In the genomic region with DNA sequence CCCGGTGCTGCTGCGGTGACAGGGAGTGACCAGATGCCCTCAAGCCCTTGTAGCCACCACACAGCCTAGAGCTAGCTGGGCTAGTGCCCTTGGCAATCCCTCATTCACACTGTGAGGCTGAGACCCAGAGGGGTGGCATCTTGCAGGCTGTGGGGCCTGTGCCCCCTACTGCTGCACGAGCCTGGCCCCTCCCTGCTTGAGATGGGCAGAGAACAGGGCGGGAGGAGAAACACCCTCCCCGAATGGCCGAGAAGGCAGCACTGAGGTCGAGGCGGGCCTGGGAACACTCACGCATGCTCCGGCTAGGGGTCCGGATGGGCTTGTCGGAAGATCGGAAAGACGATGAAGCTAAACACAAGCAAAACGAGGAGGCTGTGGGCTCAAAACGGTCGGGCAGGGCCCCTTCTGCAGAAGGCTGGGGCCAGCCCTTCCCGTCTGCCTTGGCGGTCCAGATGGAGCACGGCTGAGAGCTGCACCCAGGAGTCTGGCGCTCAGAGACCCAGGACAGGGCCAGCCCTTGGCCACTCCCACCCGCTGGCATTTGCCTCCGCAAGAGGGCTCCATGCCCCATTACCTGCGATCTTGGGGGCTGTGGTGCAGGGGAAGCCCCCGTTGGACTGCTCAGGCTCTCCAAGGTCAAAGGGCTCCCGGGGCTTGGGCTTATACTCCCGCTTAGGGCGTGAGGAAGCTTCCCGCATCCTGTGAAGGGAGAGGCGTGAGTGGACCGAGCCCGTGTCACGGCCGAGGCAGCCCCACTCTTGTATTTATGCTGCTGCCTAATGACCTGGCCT, we compare ENCODE assay signal across 17 cellular contexts. TPM values are rescaled to one million over a fixed set of nuclear protein-coding genes. Genes with fewer than 3 reads are reported as not detected.
DNase-seq lines count a peak whose midpoint lies in the region; ATAC-seq and TF ChIP-seq lines count a peak whose summit lies in the region.
"Had no signal": no experiment of that assay in that cellular context is flagged by ENCODE, and none has a peak within 500 bp of the region (broad histone marks: within the 10 kb centered on the region; RNA-seq: fewer than 3 reads in every experiment).

No MANE protein-coding gene starts in this region.

- H3K4me1 ChIP-seq in spleen, result peaks cover 0 to 15% (median 0%) of the 10 kb centered on the region in 6 donors
- H3K4me1 ChIP-seq in PC-3 (ENCODE audit: insufficient read depth, low read length), result no peaks in the 10 kb centered on the region
- H3K4me1 ChIP-seq: foreskin keratinocyte, pancreas had no signal

- H3K9me3 Mint-ChIP-seq in activated CD8-positive, alpha-beta T cell treated with anti-CD3 and anti-CD28 coated beads, Interleukin-2, amount 10 ng/mL, durations not matched to agents 7 days and 5 days (ENCODE audit: insufficient read depth), result no peaks in the 10 kb centered on the region
- no peaks in the 10 kb centered on the region for H3K9me3 Mint-ChIP-seq in activated CD8-positive, alpha-beta T cell treated with anti-CD3 and anti-CD28 coated beads for 36 hours
- H3K9me3 Mint-ChIP-seq in glutamatergic neuron (ENCODE audit: unreplicated experiment), result peaks cover 15% of the 10 kb centered on the region
- H3K9me3 Mint-ChIP-seq: activated naive CD8-positive, alpha-beta T cell treated with anti-CD3 and anti-CD28 coated beads, Interleukin-2, amount 10 ng/mL, durations not matched to agents 7 days and 5 days; CD4-positive, alpha-beta T cell; memory B cell; T-helper 1 cell treated with Interleukin-12 subunit alpha and Interleukin-12 subunit beta and Interleukin-4 antibody, amounts not matched to agents 30 μg/mL and 1 μg/mL, for 36 hours had no signal

- no peak overlapping the region for H3K4me3 ChIP-seq in spleen
- H3K4me3 ChIP-seq in PC-3 (ENCODE audit: low read length), result no peak overlapping the region
- H3K4me3 ChIP-seq: pancreas had no signal

- 89 to 90% (median 89%) methylated on average over 25 to 34 of the region's 34 CpGs for WGBS in spleen, 5 donors

- no peak overlapping the region for H3K4me2 ChIP-seq in PC-3 (ENCODE audit: low read length)

- peaks cover 46% of the 10 kb centered on the region for H3K36me3 Mint-ChIP-seq in activated CD8-positive, alpha-beta T cell treated with anti-CD3 and anti-CD28 coated beads, Interleukin-2, amount 10 ng/mL, durations not matched to agents 7 days and 5 days (ENCODE audit: low read depth)
- H3K36me3 Mint-ChIP-seq in activated CD8-positive, alpha-beta T cell treated with anti-CD3 and anti-CD28 coated beads for 36 hours (ENCODE audit: low read depth), result peaks cover 9% of the 10 kb centered on the region
- H3K36me3 Mint-ChIP-seq in glutamatergic neuron (ENCODE audit: unreplicated experiment), result no peaks in the 10 kb centered on the region

- H3K9me2 ChIP-seq in PC-3 (replicated peaks; ENCODE audit: low read length), result no peaks in the 10 kb centered on the region

- H3K9me3 ChIP-seq in spleen, result no peaks in the 10 kb centered on the region
- no peaks in the 10 kb centered on the region for H3K9me3 ChIP-seq in PC-3 (ENCODE audit: low read length)
- H3K9me3 ChIP-seq: pancreas had no signal

- DNase-seq in activated CD8-positive, alpha-beta T cell treated with anti-CD3 and anti-CD28 coated beads, Interleukin-2, amount 10 ng/mL, durations not matched to agents 7 days and 5 days, result no peak
- no peak for DNase-seq in activated CD8-positive, alpha-beta T cell treated with anti-CD3 and anti-CD28 coated beads for 36 hours
- no peak for DNase-seq in glutamatergic neuron
- peak; percentile 68 for DNase-seq in spleen
- DNase-seq in PC-3, result no peak
- DNase-seq: activated naive CD8-positive, alpha-beta T cell treated with anti-CD3 and anti-CD28 coated beads, Interleukin-2, amount 10 ng/mL, durations not matched to agents 7 days and 5 days; CD4-positive, alpha-beta T cell; central memory CD4-positive, alpha-beta T cell; foreskin keratinocyte; NCI-H2029; stimulated activated naive CD4-positive, alpha-beta T cell treated with Interleukin-2 at 50 U/mL for 16 hours had no signal

- peak overlapping the region; percentile 36 for H3K27ac Mint-ChIP-seq in activated CD8-positive, alpha-beta T cell treated with anti-CD3 and anti-CD28 coated beads, Interleukin-2, amount 10 ng/mL, durations not matched to agents 7 days and 5 days
- no peak overlapping the region for H3K27ac Mint-ChIP-seq in activated CD8-positive, alpha-beta T cell treated with anti-CD3 and anti-CD28 coated beads for 36 hours
- peak overlapping the region; percentile 73 for H3K27ac Mint-ChIP-seq in glutamatergic neuron (ENCODE audit: unreplicated experiment)
- H3K27ac Mint-ChIP-seq: activated naive CD8-positive, alpha-beta T cell treated with anti-CD3 and anti-CD28 coated beads, Interleukin-2, amount 10 ng/mL, durations not matched to agents 7 days and 5 days; CD4-positive, alpha-beta T cell; memory B cell; T-helper 1 cell treated with Interleukin-12 subunit alpha and Interleukin-12 subunit beta and Interleukin-4 antibody, amounts not matched to agents 30 μg/mL and 1 μg/mL, for 36 hours had no signal

- H4K20me1 ChIP-seq in PC-3 (ENCODE audit: low read length), result no peaks in the 10 kb centered on the region

- no peaks in the 10 kb centered on the region for H3K27me3 ChIP-seq in spleen (replicated peaks in 1 of 7)
- H3K27me3 ChIP-seq in PC-3 (ENCODE audit: low read length), result no peaks in the 10 kb centered on the region
- H3K27me3 ChIP-seq: foreskin keratinocyte, pancreas had no signal

- no peak for ATAC-seq in activated CD8-positive, alpha-beta T cell treated with anti-CD3 and anti-CD28 coated beads, Interleukin-2, amount 10 ng/mL, durations not matched to agents 7 days and 5 days
- ATAC-seq in activated CD8-positive, alpha-beta T cell treated with anti-CD3 and anti-CD28 coated beads for 36 hours, result no peak
- ATAC-seq in PC-3, result no peak
- ATAC-seq in HG02973 (IDR thresholded peaks at IDR 0.05; ENCODE audit: unreplicated experiment), result no peak
- ATAC-seq: activated CD4-positive, CD25-positive, alpha-beta regulatory T cell treated with anti-CD3 and anti-CD28 coated beads, Interleukin-2, amount 50 U/mL, for 24 hours had no signal

- CTCF ChIA-PET in activated CD8-positive, alpha-beta T cell treated with anti-CD3 and anti-CD28 coated beads, Interleukin-2, amount 10 ng/mL, durations not matched to agents 7 days and 5 days (lab: Charles Lee), result interaction anchor here (2.4 kb wide), 1 partner anchor 9 kb away, joined by 11 read pairs; no protein-coding TSS in a partner anchor
- CTCF ChIA-PET in activated CD8-positive, alpha-beta T cell treated with anti-CD3 and anti-CD28 coated beads for 36 hours (lab: Charles Lee), result interaction anchor here (1.2 to 4.6 kb wide), 2 partner anchors 10 to 95 kb away, joined by 4 to 23 read pairs; no protein-coding TSS in a partner anchor
- CTCF ChIA-PET in PC-3 (lab: Charles Lee), result no interaction called here

- no peak overlapping the region for H3K9ac ChIP-seq in PC-3 (ENCODE audit: low read length)

- H2AFZ ChIP-seq in PC-3 (ENCODE audit: low read length), result no peak overlapping the region

- H3K27ac ChIP-seq in spleen (no peak overlapping the region), PC-3 (ENCODE audit: low read length) (no peak overlapping the region)
- H3K27ac ChIP-seq: foreskin keratinocyte, pancreas had no signal

- no peak for TF ChIP-seq CTCF in activated CD8-positive, alpha-beta T cell treated with anti-CD3 and anti-CD28 coated beads for 36 hours (IDR thresholded peaks at IDR 0.05)
- no peak for TF ChIP-seq CTCF in glutamatergic neuron (IDR thresholded peaks at IDR 0.05; ENCODE audit: partially characterized antibody, unreplicated experiment)
- no peak for TF ChIP-seq CTCF in spleen (IDR thresholded peaks at IDR 0.05 in 8 of 11, conservative IDR thresholded peaks at IDR 0.05 in 3 of 11)
- no peak for TF ChIP-seq CTCF in PC-3 (conservative IDR thresholded peaks at IDR 0.05; ENCODE audit: low read depth, low read length)

- H3K36me3 ChIP-seq in spleen, result peaks cover 4 to 100% (median 87%) of the 10 kb centered on the region in 6 donors
- H3K36me3 ChIP-seq in PC-3 (ENCODE audit: low read depth, low read length), result peaks cover 3% of the 10 kb centered on the region; the same call in 1 of the 2 replicates

- no TSS peak for BruUV-seq in PC-3 (replicated peaks; lab: Mats Ljungman, UMichigan)

- H3K79me2 ChIP-seq in PC-3 (ENCODE audit: low read length), result no peaks in the 10 kb centered on the region

- H3K4me1 Mint-ChIP-seq in activated CD8-positive, alpha-beta T cell treated with anti-CD3 and anti-CD28 coated beads, Interleukin-2, amount 10 ng/mL, durations not matched to agents 7 days and 5 days (ENCODE audit: low read depth), result peaks cover 2% of the 10 kb centered on the region
- no peaks in the 10 kb centered on the region for H3K4me1 Mint-ChIP-seq in activated CD8-positive, alpha-beta T cell treated with anti-CD3 and anti-CD28 coated beads for 36 hours (ENCODE audit: low read depth)
- H3K4me1 Mint-ChIP-seq in glutamatergic neuron (ENCODE audit: low read depth, unreplicated experiment), result peaks cover 11% of the 10 kb centered on the region
- H3K4me1 Mint-ChIP-seq: memory B cell had no signal

- no peaks in the 10 kb centered on the region for H3F3A ChIP-seq in PC-3 (ENCODE audit: low read length, unreplicated experiment)

- no peaks in the 10 kb centered on the region for H3K27me3 Mint-ChIP-seq in activated CD8-positive, alpha-beta T cell treated with anti-CD3 and anti-CD28 coated beads, Interleukin-2, amount 10 ng/mL, durations not matched to agents 7 days and 5 days (ENCODE audit: low read depth)
- no peaks in the 10 kb centered on the region for H3K27me3 Mint-ChIP-seq in activated CD8-positive, alpha-beta T cell treated with anti-CD3 and anti-CD28 coated beads for 36 hours
- peaks cover 22% of the 10 kb centered on the region for H3K27me3 Mint-ChIP-seq in glutamatergic neuron (ENCODE audit: unreplicated experiment)
- H3K27me3 Mint-ChIP-seq: activated naive CD8-positive, alpha-beta T cell treated with anti-CD3 and anti-CD28 coated beads, Interleukin-2, amount 10 ng/mL, durations not matched to agents 7 days and 5 days; CD4-positive, alpha-beta T cell; memory B cell had no signal

- no peak for TF ChIP-seq POLR2A in spleen (IDR thresholded peaks at IDR 0.05)

- POLR2A ChIA-PET in activated CD8-positive, alpha-beta T cell treated with anti-CD3 and anti-CD28 coated beads, Interleukin-2, amount 10 ng/mL, durations not matched to agents 7 days and 5 days (lab: Charles Lee), result no interaction called here
- POLR2A ChIA-PET in activated CD8-positive, alpha-beta T cell treated with anti-CD3 and anti-CD28 coated beads for 36 hours (lab: Charles Lee), result interaction anchor here (0.6 to 0.9 kb wide), 3 partner anchors 13 to 155 kb away, joined by 3 read pairs; no protein-coding TSS in a partner anchor
- POLR2A ChIA-PET in PC-3 (lab: Charles Lee; ENCODE audit: unreplicated experiment), result no interaction called here

- H3K4me3 Mint-ChIP-seq in activated CD8-positive, alpha-beta T cell treated with anti-CD3 and anti-CD28 coated beads, Interleukin-2, amount 10 ng/mL, durations not matched to agents 7 days and 5 days, result no peak overlapping the region
- no peak overlapping the region for H3K4me3 Mint-ChIP-seq in activated CD8-positive, alpha-beta T cell treated with anti-CD3 and anti-CD28 coated beads for 36 hours
- H3K4me3 Mint-ChIP-seq in glutamatergic neuron (ENCODE audit: unreplicated experiment), result peak overlapping the region; percentile 28
- H3K4me3 Mint-ChIP-seq: activated naive CD8-positive, alpha-beta T cell treated with anti-CD3 and anti-CD28 coated beads, Interleukin-2, amount 10 ng/mL, durations not matched to agents 7 days and 5 days; CD4-positive, alpha-beta T cell; memory B cell; T-helper 1 cell treated with Interleukin-12 subunit alpha and Interleukin-12 subunit beta and Interleukin-4 antibody, amounts not matched to agents 30 μg/mL and 1 μg/mL, for 36 hours had no signal

- intact Hi-C loops in activated CD8-positive, alpha-beta T cell treated with anti-CD3 and anti-CD28 coated beads for 36 hours (cut with micrococcal nuclease), result loop anchor here (5.0 kb wide), 1 partner anchor 35 kb away; no protein-coding TSS in a partner anchor
- intact Hi-C loops in spleen (cut with DNase I; ENCODE audit: low total_unique reads) (no loop called here), PC-3 (cut with micrococcal nuclease) (no loop called here)

RNA-seq across cellular contexts. Expression of a gene that starts 18.9 kb away (rescaled TPM):
- 10 to 100 TPM; 26.0 to 27.6 TPM for total RNA-seq in activated CD8-positive, alpha-beta T cell treated with anti-CD3 and anti-CD28 coated beads, Interleukin-2, amount 10 ng/mL, durations not matched to agents 7 days and 5 days
- total RNA-seq in activated CD8-positive, alpha-beta T cell treated with anti-CD3 and anti-CD28 coated beads for 36 hours, result 10 to 100 TPM; 15.5 to 16.6 TPM
- 56.7 TPM for total RNA-seq in glutamatergic neuron (ENCODE audit: unreplicated experiment)
- total RNA-seq in spleen, result 10 to 100 TPM in 4 of 7 donors, 1 to 10 TPM in 3; 6.4 to 24.2 (median 13.8) TPM
- 10 to 100 TPM; 17.1 to 24.0 (median 17.9) TPM for polyA plus RNA-seq in spleen
- total RNA-seq in PC-3 (2014; rRNA removed), result 5.6 and 10.9 TPM in 2 replicates

RNA-seq across cellular contexts. Expression of a gene that starts 23.6 kb away (rescaled TPM):
- 10 to 100 TPM; 14.3 to 16.5 TPM for total RNA-seq in activated CD8-positive, alpha-beta T cell treated with anti-CD3 and anti-CD28 coated beads, Interleukin-2, amount 10 ng/mL, durations not matched to agents 7 days and 5 days
- 10 to 100 TPM in 1 of 2 experiments, 1 to 10 TPM in 1; 9.6 to 14.6 TPM for total RNA-seq in activated CD8-positive, alpha-beta T cell treated with anti-CD3 and anti-CD28 coated beads for 36 hours
- total RNA-seq in glutamatergic neuron (ENCODE audit: unreplicated experiment), result 18.1 TPM
- 1 to 10 TPM in 4 of 7 donors, under 1 TPM in 2, not detected in 1; 0.79 to 5.1 (median 1.6) TPM for total RNA-seq in spleen
- 1 to 10 TPM; 2.1 to 2.9 (median 2.5) TPM for polyA plus RNA-seq in spleen
- total RNA-seq in PC-3 (2014; rRNA removed), result 71.1 and 72.6 TPM in 2 replicates

RNA-seq across cellular contexts. Expression of a gene that starts 38.1 kb away (rescaled TPM):
- total RNA-seq in activated CD8-positive, alpha-beta T cell treated with anti-CD3 and anti-CD28 coated beads, Interleukin-2, amount 10 ng/mL, durations not matched to agents 7 days and 5 days, result 10 to 100 TPM; 65.1 to 67.9 TPM
- 10 to 100 TPM; 53.1 to 59.2 TPM for total RNA-seq in activated CD8-positive, alpha-beta T cell treated with anti-CD3 and anti-CD28 coated beads for 36 hours
- total RNA-seq in glutamatergic neuron (ENCODE audit: unreplicated experiment), result 56.3 TPM
- total RNA-seq in spleen, result 10 to 100 TPM; 37.2 to 77.4 (median 66.2) TPM
- polyA plus RNA-seq in spleen, result 10 to 100 TPM; 26.1 to 44.0 (median 31.3) TPM
- total RNA-seq in PC-3 (2014; rRNA removed), result 59.8 and 71.1 TPM in 2 replicates

RNA-seq across cellular contexts. Expression of a gene that starts 40.2 kb away (rescaled TPM):
- 100 to 1,000 TPM in 1 of 2 experiments, 10 to 100 TPM in 1; 95.3 to 104 TPM for total RNA-seq in activated CD8-positive, alpha-beta T cell treated with anti-CD3 and anti-CD28 coated beads, Interleukin-2, amount 10 ng/mL, durations not matched to agents 7 days and 5 days
- total RNA-seq in activated CD8-positive, alpha-beta T cell treated with anti-CD3 and anti-CD28 coated beads for 36 hours, result 10 to 100 TPM; 78.3 to 80.5 TPM
- total RNA-seq in glutamatergic neuron (ENCODE audit: unreplicated experiment) (20.5 TPM), spleen (10 to 100 TPM in 5 of 7 donors, 1 to 10 TPM in 2; 9.4 to 17.9 (median 10.6) TPM), PC-3 (2014; rRNA removed) (48.9 and 59.8 TPM in 2 replicates)
- 1 to 10 TPM; 3.8 to 7.4 (median 5.7) TPM for polyA plus RNA-seq in spleen

RNA-seq across cellular contexts. Expression of a gene that starts 57.8 kb away (rescaled TPM):
- total RNA-seq in activated CD8-positive, alpha-beta T cell treated with anti-CD3 and anti-CD28 coated beads, Interleukin-2, amount 10 ng/mL, durations not matched to agents 7 days and 5 days, result 10 to 100 TPM; 26.7 to 27.7 TPM
- total RNA-seq in activated CD8-positive, alpha-beta T cell treated with anti-CD3 and anti-CD28 coated beads for 36 hours, result 10 to 100 TPM; 19.7 to 22.0 TPM
- 156 TPM for total RNA-seq in glutamatergic neuron (ENCODE audit: unreplicated experiment)
- 1 to 10 TPM in 6 of 7 donors, under 1 TPM in 1; 0.80 to 6.6 (median 2.0) TPM for total RNA-seq in spleen
- 1 to 10 TPM; 2.3 to 3.0 (median 2.5) TPM for polyA plus RNA-seq in spleen
- 8.7 and 11.3 TPM in 2 replicates for total RNA-seq in PC-3 (2014; rRNA removed)
- total RNA-seq: skeletal muscle tissue had no signal
